In the genomic region with DNA sequence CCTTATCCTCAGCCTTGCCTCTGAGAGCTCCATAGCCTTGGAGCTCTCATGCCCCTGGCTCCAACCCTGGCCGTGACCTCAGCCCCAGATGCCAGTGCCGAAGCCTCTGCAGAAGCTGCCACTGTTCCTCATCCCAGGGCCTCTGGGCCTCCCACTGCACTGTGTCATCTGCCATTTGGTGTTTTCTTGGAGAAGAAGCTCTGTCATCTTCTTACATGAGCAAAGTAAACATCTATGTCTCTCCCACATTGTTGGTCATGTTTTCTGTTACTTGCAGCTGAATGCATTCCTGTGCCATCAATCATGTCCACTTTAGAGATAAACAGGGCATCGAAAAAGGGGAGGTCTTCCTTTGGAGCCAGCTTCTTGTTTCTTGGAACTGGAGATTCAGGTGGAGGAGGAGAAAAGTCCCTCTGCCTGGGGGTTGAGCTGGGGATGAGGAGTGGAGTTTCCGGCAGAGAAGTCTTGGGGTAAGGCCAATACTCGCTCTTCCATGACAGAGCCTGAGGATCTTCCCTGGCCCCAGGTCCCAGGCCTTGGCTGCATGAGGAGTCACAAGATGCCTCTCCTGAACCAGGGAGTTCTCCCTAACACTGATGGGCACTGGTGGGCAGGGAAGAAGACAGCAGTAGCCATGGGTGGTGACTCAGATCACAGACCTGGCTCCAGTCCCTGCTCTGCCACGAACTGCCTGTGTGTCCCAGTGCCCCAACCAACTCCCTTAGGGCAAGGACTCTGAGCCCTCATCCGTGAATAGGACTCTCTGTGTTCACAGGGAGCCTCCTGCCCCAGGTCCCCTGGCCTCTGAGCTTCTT, we compare ENCODE assay signal across 16 cellular contexts. TPM values are rescaled to one million over a fixed set of nuclear protein-coding genes. Genes with fewer than 3 reads are reported as not detected.
DNase-seq lines count a peak whose midpoint lies in the region; ATAC-seq, FAIRE-seq and TF ChIP-seq lines count a peak whose summit lies in the region.
"Had no signal": no experiment of that assay in that cellular context is flagged by ENCODE, and none has a peak within 500 bp of the region (broad histone marks: within the 10 kb centered on the region; RNA-seq: fewer than 3 reads in every experiment).

No MANE protein-coding gene starts in this region.

- TF ChIP-seq POLR2A in breast epithelium (IDR thresholded peaks at IDR 0.05) (no peak), right lobe of liver (IDR thresholded peaks at IDR 0.05) (no peak)

- H3K27ac ChIP-seq in breast epithelium (peak overlapping the region; percentile 82 to 83), right lobe of liver (no peak overlapping the region)
- H3K27ac ChIP-seq: C4-2B had no signal

- peaks cover 1% of the 10 kb centered on the region for H3K9me3 Mint-ChIP-seq in glutamatergic neuron (ENCODE audit: unreplicated experiment)

- DNase-seq in AG10803 (ENCODE audit: low read depth) (peak; percentile 52), HTR-8/SVneo (ENCODE audit: insufficient read length, low spot score) (peak; percentile 40), breast epithelium (ENCODE audit: low spot score in 2 of 2) (peak; percentile 71 to 90), right lobe of liver (peak in 1 of 3 donors; percentile 42), NCI-H2171 treated with DMSO at 0.1 percent for 48 hours (lab: John Stamatoyannopoulos, UW) (no peak), glutamatergic neuron (no peak)
- DNase-seq in stimulated activated CD4-positive, alpha-beta T cell treated with anti-CD3 and anti-CD28 coated beads, Interleukin-15, amount 100 ng/mL, for 24 hours, result no peak
- no peak for DNase-seq in stimulated activated CD4-positive, alpha-beta T cell treated with anti-CD3 and anti-CD28 coated beads, Interleukin-1b, Interleukin-23, amount 100 ng/mL, for 48 hours
- DNase-seq: activated CD4-positive, alpha-beta T cell treated with anti-CD3 and anti-CD28 coated beads for 1 hour; activated gamma-delta T cell; cortex of kidney; hypothalamus; NCI-H2227 treated with DMSO at 0.1 percent for 48 hours; SIG-M5; stimulated activated CD8-positive, alpha-beta memory T cell treated with anti-CD3 and anti-CD28 coated beads, Interleukin-4, amount 100 ng/mL, for 48 hours had no signal

- WGBS in right lobe of liver (ENCODE audit: insufficient coverage, low coverage, low lambda C conversion rate, missing lambda C conversion rate), result 32% methylated on average over 4 of the region's 7 CpGs

- TF ChIP-seq CTCF in AG10803 (conservative IDR thresholded peaks at IDR 0.05; ENCODE audit: low read length) (no peak), breast epithelium (IDR thresholded peaks at IDR 0.05) (no peak), right lobe of liver (IDR thresholded peaks at IDR 0.05) (no peak), glutamatergic neuron (IDR thresholded peaks at IDR 0.05; ENCODE audit: partially characterized antibody, unreplicated experiment) (no peak)

- no peak overlapping the region for H3K4me3 ChIP-seq in AG10803 (ENCODE audit: low read length)
- peak overlapping the region in 1 of 3 donors; percentile 53 for H3K4me3 ChIP-seq in breast epithelium
- H3K4me3 ChIP-seq in right lobe of liver, result no peak overlapping the region

- H3K27ac Mint-ChIP-seq in glutamatergic neuron (ENCODE audit: unreplicated experiment), result no peak overlapping the region

- H3K27me3 ChIP-seq in breast epithelium (no peaks in the 10 kb centered on the region), right lobe of liver (no peaks in the 10 kb centered on the region)

- H3K36me3 ChIP-seq in breast epithelium (no peaks in the 10 kb centered on the region), right lobe of liver (no peaks in the 10 kb centered on the region)

- intact Hi-C loops in breast epithelium (cut with DNase I; ENCODE audit: low total_unique reads), result no loop called here
- intact Hi-C loops in right lobe of liver (cut with DNase I), result no loop called here

- H3K9me3 ChIP-seq in breast epithelium (no peaks in the 10 kb centered on the region), right lobe of liver (no peaks in the 10 kb centered on the region)

- FAIRE-seq in HTR-8/SVneo (lab: Jason Lieb, UNC), result no peak

- H3K4me1 ChIP-seq in breast epithelium (no peaks in the 10 kb centered on the region), right lobe of liver (no peaks in the 10 kb centered on the region)

- no peaks in the 10 kb centered on the region for H3K36me3 Mint-ChIP-seq in glutamatergic neuron (ENCODE audit: unreplicated experiment)

- H3K4me1 Mint-ChIP-seq in glutamatergic neuron (ENCODE audit: low read depth, unreplicated experiment), result no peaks in the 10 kb centered on the region

- ATAC-seq in right lobe of liver, result peak in 3 of 4 donors; percentile 25 to 69 (median 29)

- no peaks in the 10 kb centered on the region for H3K27me3 Mint-ChIP-seq in glutamatergic neuron (ENCODE audit: unreplicated experiment)

- no peak overlapping the region for H3K4me3 Mint-ChIP-seq in glutamatergic neuron (ENCODE audit: unreplicated experiment)

RNA-seq across cellular contexts. Expression of gene FTH1, which starts 45.2 kb away (rescaled TPM):
- total RNA-seq in breast epithelium (1,000 to 10,000 TPM; 2,151 to 6,439 (median 3,491) TPM), right lobe of liver (1,000 to 10,000 TPM; 1,131 to 2,981 (median 2,140) TPM), glutamatergic neuron (ENCODE audit: unreplicated experiment) (885 TPM)

Comparison
In these comparisons a context has a peak if more than half of its experiments do, and no peak if none do; other contexts are left out.
1. DNase-seq: peak in AG10803 (single experiment), HTR-8/SVneo (single experiment) and breast epithelium (2 of 2); none in NCI-H2171 treated with DMSO at 0.1 percent for 48 hours (single experiment), glutamatergic neuron (single experiment), stimulated activated CD4-positive, alpha-beta T cell treated with anti-CD3 and anti-CD28 coated beads, Interleukin-15, amount 100 ng/mL, for 24 hours (single experiment) and stimulated activated CD4-positive, alpha-beta T cell treated with anti-CD3 and anti-CD28 coated beads, Interleukin-1b, Interleukin-23, amount 100 ng/mL, for 48 hours (single experiment).
2. H3K27ac ChIP-seq: peak in breast epithelium (2 of 2); none in right lobe of liver (0 of 3).